In the genomic region with DNA sequence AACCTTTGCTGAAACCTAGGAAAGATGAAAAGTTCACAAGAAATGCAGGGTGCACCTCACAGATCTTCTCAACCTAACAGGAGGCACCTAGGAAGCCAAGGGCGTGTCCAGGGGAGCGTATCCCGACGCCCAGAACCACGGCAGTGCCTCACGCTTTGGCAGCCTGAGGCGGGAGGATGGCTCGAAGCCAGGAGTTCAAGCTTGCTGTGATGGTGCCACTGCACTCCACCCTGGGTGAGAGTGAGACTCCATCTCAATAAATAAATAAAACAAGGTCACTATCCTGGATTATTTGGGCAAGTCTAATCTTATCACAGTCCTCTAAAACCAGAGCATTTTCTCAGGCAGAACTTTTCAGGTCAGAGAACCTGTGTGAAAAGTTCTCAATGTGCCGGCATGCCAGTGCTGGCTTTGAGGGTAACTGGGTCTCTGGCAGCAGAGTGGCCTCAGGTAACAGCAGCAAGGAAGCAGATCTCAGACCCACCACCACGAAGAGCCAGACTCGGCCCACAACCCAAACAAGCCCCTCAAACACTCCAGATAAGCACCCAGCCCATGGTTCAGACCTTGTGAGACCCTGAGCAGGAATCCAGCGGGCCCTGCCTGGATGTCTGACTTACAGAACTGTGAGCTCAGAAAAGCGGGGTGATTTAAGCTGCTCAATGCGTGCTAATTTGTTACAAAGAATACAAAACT, we compare ENCODE assay signal across 1 cellular context.
TF ChIP-seq lines count a peak whose summit lies in the region.

No MANE protein-coding gene starts in this region.

TF ChIP-seq in WTC11, 78 proteins besides CTCF, POLR2A, EP300 and RAD21:
- TF ChIP-seq, protein P1, sequence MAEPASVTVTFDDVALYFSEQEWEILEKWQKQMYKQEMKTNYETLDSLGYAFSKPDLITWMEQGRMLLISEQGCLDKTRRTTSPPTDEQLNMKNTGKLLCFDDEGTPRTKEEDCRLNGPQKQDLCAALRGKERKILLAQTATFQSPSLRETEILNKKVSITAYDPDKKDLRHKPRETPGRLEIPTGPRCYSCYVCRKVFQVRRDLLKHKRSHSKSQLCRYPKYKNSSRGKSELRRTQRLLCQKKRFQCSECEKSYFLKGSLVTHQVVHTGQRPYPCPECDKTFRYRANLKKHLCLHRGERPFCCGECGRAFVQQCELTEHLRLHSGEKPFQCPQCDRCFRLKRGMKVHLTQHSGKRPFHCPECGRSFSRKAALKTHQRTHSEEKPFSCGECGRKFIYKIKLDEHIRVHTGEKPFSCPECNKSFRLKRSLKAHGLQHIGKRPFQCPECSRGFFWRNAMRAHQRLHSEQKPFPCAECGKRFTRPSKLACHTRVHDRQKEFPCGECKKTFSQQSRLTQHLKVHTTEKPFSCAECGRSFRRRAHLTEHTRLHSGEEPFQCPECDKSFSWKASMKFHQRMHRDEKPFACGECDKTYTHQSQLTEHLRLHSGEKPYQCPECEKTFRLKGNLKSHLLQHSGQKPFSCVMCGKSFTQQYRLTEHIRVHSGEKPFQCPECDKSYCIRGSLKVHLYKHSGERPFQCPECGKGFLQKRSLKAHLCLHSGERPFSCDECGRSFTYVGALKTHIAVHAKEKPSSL (CRISPR knock-in tag; conservative IDR thresholded peaks at IDR 0.05) = no peak
